8 cellular contexts compared by ENCODE assay signal in the genomic region with DNA sequence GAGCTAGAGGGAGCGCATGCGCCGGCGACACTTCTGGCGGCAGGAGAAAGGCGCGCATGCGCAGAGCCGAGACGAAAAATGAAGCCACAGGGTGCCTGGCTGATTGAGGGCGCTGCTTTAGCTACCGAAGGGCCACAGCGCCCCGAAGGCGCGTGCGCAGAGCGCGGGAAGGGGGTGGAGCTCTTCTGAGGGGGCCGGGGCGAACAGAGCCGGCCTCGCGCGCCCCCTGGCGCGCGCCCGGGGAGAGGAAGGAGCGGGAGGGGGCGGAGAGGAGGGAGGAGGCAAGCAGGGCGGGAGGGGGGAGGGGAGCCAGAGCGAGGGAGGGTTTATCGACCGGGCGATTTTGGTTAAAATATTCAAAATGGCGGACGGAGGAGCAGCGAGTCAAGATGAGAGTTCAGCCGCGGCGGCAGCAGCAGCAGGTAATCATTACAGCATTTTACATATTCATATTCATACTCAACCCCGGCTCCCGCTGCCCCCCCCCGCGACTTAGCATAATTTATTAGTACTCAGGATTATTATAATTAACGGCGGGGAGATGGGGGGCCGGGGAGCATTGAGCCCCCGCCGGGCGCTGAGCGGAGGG.
DNase-seq lines count a peak whose midpoint lies in the region; ATAC-seq and TF ChIP-seq lines count a peak whose summit lies in the region.

A gene (plus strand): TSS at position 350 of the 589 bp plus-strand sequence. CDS start 12 bp downstream, at position 362.

- peaks cover 41% of the 10 kb centered on the region for H3K79me2 ChIP-seq in OCI-LY3 (ENCODE audit: low read length)

- H3K4me3 ChIP-seq in OCI-LY3 (ENCODE audit: low read length) = peak within 1 kb of the TSS; percentile 87

- DNase-seq in DMS 273 treated with DMSO at 0.1 percent for 48 hours (lab: John Stamatoyannopoulos, UW) (peak; percentile 97), HuH-7.5 (ENCODE audit: low spot score) (peak; percentile 70), activated T-cell treated with anti-CD3 and anti-CD28 coated beads for 1 hour (ENCODE audit: low read depth) (peak; percentile 99), epidermal melanocyte (ENCODE audit: insufficient read length, low spot score) (peak; percentile 71), middle frontal gyrus (ENCODE audit: extremely low spot score, low spot score) (peak; percentile 99)
- DNase-seq in stimulated activated CD8-positive, alpha-beta memory T cell treated with anti-CD3 and anti-CD28 coated beads, Interleukin-2, amount 100 ng/mL, for 48 hours (ENCODE audit: low read depth in 2 of 2) = peak; percentile 97

- no peaks in the 10 kb centered on the region for H3K36me3 ChIP-seq in OCI-LY3 (replicated peaks; ENCODE audit: low read depth, low read length)

- H3K27me3 ChIP-seq in OCI-LY3 (ENCODE audit: low read depth, low read length) = no peaks in the 10 kb centered on the region

- peak; percentile 73 for TF ChIP-seq CTCF in OCI-LY3 (IDR thresholded peaks at IDR 0.05; ENCODE audit: low read depth, low read length)

- peaks cover 24% of the 10 kb centered on the region for H4K20me1 ChIP-seq in OCI-LY3 (ENCODE audit: insufficient read depth, low read length)

- peak within 1 kb of the TSS; percentile 98 for H3K9ac ChIP-seq in OCI-LY3 (ENCODE audit: low read length)

- H2AFZ ChIP-seq in OCI-LY3 (ENCODE audit: low read depth, low read length) = peak within 1 kb of the TSS; percentile 97

- peak within 1 kb of the TSS; percentile 88 for H3K4me2 ChIP-seq in OCI-LY3 (ENCODE audit: low read length)

- peak; percentile 60 for ATAC-seq in GM21526 (IDR thresholded peaks at IDR 0.05; ENCODE audit: low FRiP score, unreplicated experiment)

- peaks cover 23% of the 10 kb centered on the region for H3K4me1 ChIP-seq in OCI-LY3 (ENCODE audit: low read length)

- peak within 1 kb of the TSS; percentile 94 for H3K27ac ChIP-seq in OCI-LY3 (ENCODE audit: low read length)

- H3K9me3 ChIP-seq in OCI-LY3 (ENCODE audit: insufficient read depth, low read length) = no peaks in the 10 kb centered on the region

Comparison
In these comparisons a context has a peak if more than half of its experiments do, and no peak if none do; other contexts are left out.
1. Peak in every context shown above with its lines: DNase-seq, ATAC-seq, H3K4me3 ChIP-seq and H3K27ac ChIP-seq.